8 cellular contexts compared by ENCODE assay signal in genomic region chrX:101550362-101550761, GRCh38. TPM values are rescaled to one million over a fixed set of nuclear protein-coding genes. Genes with fewer than 3 reads are reported as not detected.
A peak's percentile ranks its signal among the peaks of the same experiment; 100 is the strongest.
DNase-seq lines count a peak whose midpoint lies in the region; ATAC-seq lines count a peak whose summit lies in the region.

TSS of gene ARMCX1 (plus strand) at chrX:101550547. CDS start at chrX:101552931, 2,384 bp downstream.

- H3K36me3 Mint-ChIP-seq in activated CD4-positive, alpha-beta T cell treated with anti-CD3 and anti-CD28 coated beads, Interleukin-2, amount 10 ng/mL, durations not matched to agents 7 days and 5 days (ENCODE audit: low read depth): no peaks in the 10 kb centered on the region

- peaks cover 8% of the 10 kb centered on the region for H3K4me1 Mint-ChIP-seq in activated CD4-positive, alpha-beta T cell treated with anti-CD3 and anti-CD28 coated beads, Interleukin-2, amount 10 ng/mL, durations not matched to agents 7 days and 5 days

- ATAC-seq in HG03469 (IDR thresholded peaks at IDR 0.05; ENCODE audit: unreplicated experiment): no peak
- ATAC-seq in HG02610 (IDR thresholded peaks at IDR 0.05; ENCODE audit: unreplicated experiment): no peak

- no peak within 1 kb of the TSS for H3K27ac Mint-ChIP-seq in activated CD4-positive, alpha-beta T cell treated with anti-CD3 and anti-CD28 coated beads, Interleukin-2, amount 10 ng/mL, durations not matched to agents 7 days and 5 days

- intact Hi-C loops in posterior cingulate gyrus (cut with DNase I): no loop called here

- POLR2A ChIA-PET in activated CD4-positive, alpha-beta T cell treated with anti-CD3 and anti-CD28 coated beads, Interleukin-2, amount 10 ng/mL, durations not matched to agents 7 days and 5 days (lab: Charles Lee): no interaction called here

- CTCF ChIA-PET in activated CD4-positive, alpha-beta T cell treated with anti-CD3 and anti-CD28 coated beads, Interleukin-2, amount 10 ng/mL, durations not matched to agents 7 days and 5 days (lab: Charles Lee): no interaction called here

- DNase-seq in activated CD4-positive, alpha-beta T cell treated with anti-CD3 and anti-CD28 coated beads, Interleukin-2, amount 10 ng/mL, durations not matched to agents 7 days and 5 days: peak; percentile 6
- DNase-seq in activated CD4-positive, alpha-beta T cell treated with anti-CD3 and anti-CD28 coated beads, Interleukin-2, amount 50 U/mL, for 4 hours: no peak
- peak; percentile 19 for DNase-seq in NOMO-1 treated with dmso at 0.1 percent for 144 hours (lab: John Stamatoyannopoulos, UW; ENCODE audit: unreplicated experiment)
- DNase-seq in brain pericyte (ENCODE audit: low read depth, low spot score): peak; percentile 43
- DNase-seq in hypothalamus (lab: John Stamatoyannopoulos, UW): peak in 48 of 51 donors; percentile 6 to 80 (median 48)
- DNase-seq in posterior cingulate gyrus: peak; percentile 52 to 95 (median 66)

- peaks cover 7% of the 10 kb centered on the region for H3K27me3 Mint-ChIP-seq in activated CD4-positive, alpha-beta T cell treated with anti-CD3 and anti-CD28 coated beads, Interleukin-2, amount 10 ng/mL, durations not matched to agents 7 days and 5 days

- peak within 1 kb of the TSS; percentile 44 for H3K4me3 Mint-ChIP-seq in activated CD4-positive, alpha-beta T cell treated with anti-CD3 and anti-CD28 coated beads, Interleukin-2, amount 10 ng/mL, durations not matched to agents 7 days and 5 days

- no peaks in the 10 kb centered on the region for H3K9me3 Mint-ChIP-seq in activated CD4-positive, alpha-beta T cell treated with anti-CD3 and anti-CD28 coated beads, Interleukin-2, amount 10 ng/mL, durations not matched to agents 7 days and 5 days

RNA-seq across cellular contexts. Expression of gene ARMCX1, which starts in this region (rescaled TPM):
- under 1 TPM; 0.08 to 0.12 TPM for total RNA-seq in activated CD4-positive, alpha-beta T cell treated with anti-CD3 and anti-CD28 coated beads, Interleukin-2, amount 10 ng/mL, durations not matched to agents 7 days and 5 days

Comparison
In these comparisons a context has a peak if more than half of its experiments do, and no peak if none do; other contexts are left out.
1. Peak in DNase-seq in activated CD4-positive, alpha-beta T cell treated with anti-CD3 and anti-CD28 coated beads, Interleukin-2, amount 10 ng/mL, durations not matched to agents 7 days and 5 days; RNA of the gene not detected or under 1 TPM.
2. DNase-seq: peak in NOMO-1 treated with dmso at 0.1 percent for 144 hours (single experiment), brain pericyte (single experiment), hypothalamus (48 of 51) and posterior cingulate gyrus (10 of 10); none in activated CD4-positive, alpha-beta T cell treated with anti-CD3 and anti-CD28 coated beads, Interleukin-2, amount 50 U/mL, for 4 hours (0 of 2).